Comparison of ENCODE assay signal across 8 cellular contexts in the genomic region with DNA sequence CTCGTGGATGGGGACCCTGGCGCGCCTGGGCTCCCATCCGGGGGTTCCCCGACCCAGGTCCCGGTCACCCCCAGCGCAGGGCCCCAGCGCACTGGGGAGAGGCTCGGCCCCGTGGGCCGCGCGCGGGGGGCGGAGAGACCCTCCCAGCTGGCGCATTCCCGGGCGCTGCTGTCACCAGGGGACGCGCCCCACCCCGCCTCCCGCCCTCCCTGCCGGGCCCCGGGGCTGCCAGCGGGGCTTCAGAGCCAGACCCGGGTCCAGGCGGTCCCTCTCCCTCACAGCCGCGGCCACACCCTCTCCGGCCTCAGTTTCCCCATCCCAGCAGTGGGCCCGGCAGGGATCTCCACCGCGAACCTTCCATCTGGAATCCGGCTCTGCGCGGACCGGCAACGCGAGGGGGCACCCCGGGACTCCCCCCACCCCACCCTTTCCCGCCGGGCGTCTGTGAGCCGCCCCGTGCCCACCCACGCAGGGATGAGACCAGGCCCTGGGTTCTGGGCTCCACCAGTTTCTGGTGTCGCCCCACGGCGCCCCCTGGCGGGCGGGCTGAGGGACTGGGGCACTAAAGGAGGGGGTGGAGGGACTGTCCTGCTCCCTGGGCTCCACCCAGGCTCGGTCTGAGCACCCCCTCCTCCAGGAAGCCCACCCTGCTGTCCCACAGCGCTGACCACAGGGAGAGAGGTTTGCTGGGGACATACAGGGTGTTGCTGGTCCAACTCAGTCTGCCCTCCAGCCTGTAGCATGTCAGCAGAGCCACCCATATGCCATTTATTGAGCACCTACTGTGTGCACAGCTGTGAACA. TPM values are rescaled to one million over a fixed set of nuclear protein-coding genes. Genes with fewer than 3 reads are reported as not detected.
DNase-seq lines count a peak whose midpoint lies in the region; ATAC-seq and TF ChIP-seq lines count a peak whose summit lies in the region.

No MANE protein-coding gene starts in this region.

- H2AFZ ChIP-seq in KMS-11 (ENCODE audit: low read depth) = 0 out of 2 replicates have a peak overlapping the region, but pooled peaks have one; percentile 34

- no peak overlapping the region for H3K4me3 ChIP-seq in KMS-11 (IDR thresholded peaks at IDR 0.05; ENCODE audit: insufficient read depth, low read depth, low read length)

- peaks cover 6% of the 10 kb centered on the region for H3K4me1 ChIP-seq in KMS-11 (ENCODE audit: low read depth, poor library complexity, severe bottlenecking)

- H3K27me3 ChIP-seq in KMS-11 (ENCODE audit: insufficient read depth, low read depth) = peaks cover 49% of the 10 kb centered on the region

- no peak overlapping the region for H3K9ac ChIP-seq in KMS-11

- peak; percentile 38 for ATAC-seq in stimulated activated memory B cell treated with anti-CD40 and anti-IgM and Interleukin-4, amounts not matched to agents 10 μg/mL and 1 μg/mL and 100 μg/mL, for 72 hours
- ATAC-seq in GM19467 (IDR thresholded peaks at IDR 0.05; ENCODE audit: unreplicated experiment) (no peak), HG02763 (IDR thresholded peaks at IDR 0.05; ENCODE audit: unreplicated experiment) (no peak)

- peak; percentile 58 for DNase-seq in activated CD4-positive, alpha-beta T cell treated with anti-CD3 and anti-CD28 coated beads for 1 hour
- DNase-seq in mesothelial cell of epicardium (ENCODE audit: low spot score in 2 of 2, unreplicated experiment in 2 of 2) = peak in 1 of 2 experiments; percentile 61

- no peak overlapping the region for H3K27ac Mint-ChIP-seq in dendritic cell treated with granulocyte-macrophage colony-stimulating factor and Interleukin-4, amounts not matched to agents 40 ng/mL and 50 ng/mL, for 4 days
- H3K27ac Mint-ChIP-seq in mesothelial cell of epicardium = no peak overlapping the region
- H3K27ac Mint-ChIP-seq in stimulated activated memory B cell treated with anti-CD40 and anti-IgM and Interleukin-4, amounts not matched to agents 10 μg/mL and 1 μg/mL and 100 μg/mL, for 72 hours = no peak overlapping the region

- H3K79me2 ChIP-seq in KMS-11 (ENCODE audit: insufficient read depth, low read depth) = no peaks in the 10 kb centered on the region

- no peaks in the 10 kb centered on the region for H3K36me3 Mint-ChIP-seq in dendritic cell treated with granulocyte-macrophage colony-stimulating factor and Interleukin-4, amounts not matched to agents 40 ng/mL and 50 ng/mL, for 4 days (ENCODE audit: low read depth)
- no peaks in the 10 kb centered on the region for H3K36me3 Mint-ChIP-seq in mesothelial cell of epicardium
- no peaks in the 10 kb centered on the region for H3K36me3 Mint-ChIP-seq in stimulated activated memory B cell treated with anti-CD40 and anti-IgM and Interleukin-4, amounts not matched to agents 10 μg/mL and 1 μg/mL and 100 μg/mL, for 72 hours

- H3K27me3 Mint-ChIP-seq in dendritic cell treated with granulocyte-macrophage colony-stimulating factor and Interleukin-4, amounts not matched to agents 40 ng/mL and 50 ng/mL, for 4 days = peaks cover 76% of the 10 kb centered on the region
- peaks cover 63% of the 10 kb centered on the region for H3K27me3 Mint-ChIP-seq in mesothelial cell of epicardium (ENCODE audit: low read depth)
- peaks cover 87% of the 10 kb centered on the region for H3K27me3 Mint-ChIP-seq in stimulated activated memory B cell treated with anti-CD40 and anti-IgM and Interleukin-4, amounts not matched to agents 10 μg/mL and 1 μg/mL and 100 μg/mL, for 72 hours

- H3K4me1 Mint-ChIP-seq in dendritic cell treated with granulocyte-macrophage colony-stimulating factor and Interleukin-4, amounts not matched to agents 40 ng/mL and 50 ng/mL, for 4 days (ENCODE audit: low read depth) = peaks cover 8% of the 10 kb centered on the region
- H3K4me1 Mint-ChIP-seq in mesothelial cell of epicardium = peaks cover 10% of the 10 kb centered on the region
- H3K4me1 Mint-ChIP-seq in stimulated activated memory B cell treated with anti-CD40 and anti-IgM and Interleukin-4, amounts not matched to agents 10 μg/mL and 1 μg/mL and 100 μg/mL, for 72 hours = peaks cover 6% of the 10 kb centered on the region

- H3K4me3 Mint-ChIP-seq in dendritic cell treated with granulocyte-macrophage colony-stimulating factor and Interleukin-4, amounts not matched to agents 40 ng/mL and 50 ng/mL, for 4 days = peak overlapping the region; percentile 30
- H3K4me3 Mint-ChIP-seq in mesothelial cell of epicardium = peak overlapping the region; percentile 28
- H3K4me3 Mint-ChIP-seq in stimulated activated memory B cell treated with anti-CD40 and anti-IgM and Interleukin-4, amounts not matched to agents 10 μg/mL and 1 μg/mL and 100 μg/mL, for 72 hours = peak overlapping the region; percentile 1

- no peak overlapping the region for H3K4me2 ChIP-seq in KMS-11

- no peaks in the 10 kb centered on the region for H3K9me3 Mint-ChIP-seq in dendritic cell treated with granulocyte-macrophage colony-stimulating factor and Interleukin-4, amounts not matched to agents 40 ng/mL and 50 ng/mL, for 4 days
- no peaks in the 10 kb centered on the region for H3K9me3 Mint-ChIP-seq in mesothelial cell of epicardium
- peaks cover 4% of the 10 kb centered on the region for H3K9me3 Mint-ChIP-seq in stimulated activated memory B cell treated with anti-CD40 and anti-IgM and Interleukin-4, amounts not matched to agents 10 μg/mL and 1 μg/mL and 100 μg/mL, for 72 hours

- H4K20me1 ChIP-seq in KMS-11 (ENCODE audit: insufficient read depth) = no peaks in the 10 kb centered on the region

- peak; percentile 76 for TF ChIP-seq CTCF in C4-2B (conservative IDR thresholded peaks at IDR 0.05)
- TF ChIP-seq CTCF in KMS-11 (conservative IDR thresholded peaks at IDR 0.05; ENCODE audit: low read depth, low read length) = peak; percentile 74
- peak; percentile 63 for TF ChIP-seq CTCF in mesothelial cell of epicardium (IDR thresholded peaks at IDR 0.05; ENCODE audit: unreplicated experiment)

- H3K36me3 ChIP-seq in KMS-11 (ENCODE audit: insufficient read depth) = no peaks in the 10 kb centered on the region

- H3K27ac ChIP-seq in C4-2B (no peak overlapping the region), KMS-11 (no peak overlapping the region)

- intact Hi-C loops in dendritic cell treated with granulocyte-macrophage colony-stimulating factor and Interleukin-4, amounts not matched to agents 40 ng/mL and 50 ng/mL, for 4 days (cut with micrococcal nuclease) = loop anchor here (5.0 kb wide), 1 partner anchor 41 kb away; no protein-coding TSS in a partner anchor

RNA-seq across cellular contexts. Expression of gene ADAMTSL5, which starts 0.9 kb away (rescaled TPM):
- total RNA-seq in mesothelial cell of epicardium = 4.0 to 4.6 TPM (median 4.3 TPM) in 3 replicates

RNA-seq across cellular contexts. Expression of gene PLK5, which starts 10.2 kb away (rescaled TPM):
- 0.38 to 0.51 TPM (median 0.38 TPM) in 3 replicates for total RNA-seq in mesothelial cell of epicardium

RNA-seq across cellular contexts. Expression of gene REEP6, which starts 22.7 kb away (rescaled TPM):
- total RNA-seq in mesothelial cell of epicardium = 3.6 to 3.9 TPM (median 3.8 TPM) in 3 replicates

RNA-seq across cellular contexts. Expression of gene PCSK4, which starts 23.5 kb away (rescaled TPM):
- 20.9 to 24.0 TPM (median 22.6 TPM) in 3 replicates for total RNA-seq in mesothelial cell of epicardium

RNA-seq across cellular contexts. Expression of gene C19orf25, which starts 34.7 kb away (rescaled TPM):
- 29.4 to 34.2 TPM (median 30.0 TPM) in 3 replicates for total RNA-seq in mesothelial cell of epicardium
